1 cellular context compared by ENCODE assay signal in the genomic region with DNA sequence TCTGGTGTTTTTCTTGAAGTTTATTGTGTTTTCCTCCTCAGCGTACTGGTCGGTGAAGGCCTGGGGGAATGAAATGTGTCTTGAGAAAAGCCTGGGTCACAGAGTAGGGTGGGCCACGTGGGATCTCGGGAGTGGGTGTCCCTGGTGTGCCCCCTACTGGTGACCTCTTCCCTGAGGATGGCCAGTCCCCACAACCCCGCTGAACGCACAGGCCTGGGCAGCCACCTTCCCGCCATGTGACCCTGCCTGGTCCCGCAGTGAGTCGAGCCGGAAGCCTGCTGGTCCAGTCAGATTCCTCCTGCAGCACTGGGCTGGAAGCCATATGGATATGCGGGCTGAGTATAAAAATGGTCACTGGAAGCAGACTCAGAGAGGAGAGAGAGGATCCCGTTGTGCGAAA.
TF ChIP-seq lines count a peak whose summit lies in the region.

No MANE protein-coding gene starts in this region.

TF ChIP-seq in K562, 482 proteins besides CTCF, POLR2A, EP300 and RAD21 (continued from another document):
- TF ChIP-seq, protein P1, sequence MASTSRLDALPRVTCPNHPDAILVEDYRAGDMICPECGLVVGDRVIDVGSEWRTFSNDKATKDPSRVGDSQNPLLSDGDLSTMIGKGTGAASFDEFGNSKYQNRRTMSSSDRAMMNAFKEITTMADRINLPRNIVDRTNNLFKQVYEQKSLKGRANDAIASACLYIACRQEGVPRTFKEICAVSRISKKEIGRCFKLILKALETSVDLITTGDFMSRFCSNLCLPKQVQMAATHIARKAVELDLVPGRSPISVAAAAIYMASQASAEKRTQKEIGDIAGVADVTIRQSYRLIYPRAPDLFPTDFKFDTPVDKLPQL (IDR thresholded peaks at IDR 0.05; ENCODE audit: extremely low read depth, insufficient read length): no peak
- TF ChIP-seq GTF2A2 (tag; IDR thresholded peaks at IDR 0.05) (no peak), TAF7 (tag; IDR thresholded peaks at IDR 0.05) (no peak), NR2C2 (CRISPR knock-in tag; IDR thresholded peaks at IDR 0.05) (peak; percentile 83), NR2C2 (tag; IDR thresholded peaks at IDR 0.05) (peak; percentile 30; the same call in 1 of the 2 replicates), CHCHD3 (CRISPR knock-in tag; IDR thresholded peaks at IDR 0.05) (no peak), ZNF436 (CRISPR knock-in tag; IDR thresholded peaks at IDR 0.05) (no peak), CTCFL (IDR thresholded peaks at IDR 0.05; ENCODE audit: borderline replicate concordance, insufficient read depth, low read depth, low read length, poor library complexity, severe bottlenecking) (peak; percentile 34), E2F6 (IDR thresholded peaks at IDR 0.05; ENCODE audit: borderline replicate concordance in 1 of 2, extremely low read depth in 1 of 2, insufficient read depth in 1 of 2, insufficient read length in 1 of 2, low read depth in 1 of 2, low read length in 1 of 2, poor library complexity in 1 of 2, severe bottlenecking in 1 of 2) (peak in 1 of 2 experiments; percentile 21), NR3C1 (CRISPR knock-in tag; IDR thresholded peaks at IDR 0.05) (no peak), REST (CRISPR knock-in tag; IDR thresholded peaks at IDR 0.05; ENCODE audit: low read depth) (no peak), NCOA2 (IDR thresholded peaks at IDR 0.05; ENCODE audit: partially characterized antibody in 2 of 2) (no peak), ZNF511 (CRISPR knock-in tag; IDR thresholded peaks at IDR 0.05) (no peak), NR2C1 (IDR thresholded peaks at IDR 0.05) (peak; percentile 85), NR2C1 (tag; IDR thresholded peaks at IDR 0.05) (peak; percentile 83), ARID3A (IDR thresholded peaks at IDR 0.05; ENCODE audit: borderline replicate concordance, low read depth, low read length) (no peak), POLR2AphosphoS2 (IDR thresholded peaks at IDR 0.05; ENCODE audit: low read length) (no peak), SP2 (IDR thresholded peaks at IDR 0.05; ENCODE audit: extremely low read depth, low read depth, low read length, poor library complexity, severe bottlenecking) (no peak), NBN (IDR thresholded peaks at IDR 0.05; ENCODE audit: low read depth) (no peak), CCAR2 (IDR thresholded peaks at IDR 0.05; ENCODE audit: low read depth, low read length) (no peak), RBM39 (optimal IDR thresholded peaks at IDR 0.05; ENCODE audit: low read depth, low read length) (no peak), L3MBTL2 (IDR thresholded peaks at IDR 0.05) (0 out of 2 replicates have a peak, but pooled peaks have one; percentile 14)
- TF ChIP-seq, protein P2, sequence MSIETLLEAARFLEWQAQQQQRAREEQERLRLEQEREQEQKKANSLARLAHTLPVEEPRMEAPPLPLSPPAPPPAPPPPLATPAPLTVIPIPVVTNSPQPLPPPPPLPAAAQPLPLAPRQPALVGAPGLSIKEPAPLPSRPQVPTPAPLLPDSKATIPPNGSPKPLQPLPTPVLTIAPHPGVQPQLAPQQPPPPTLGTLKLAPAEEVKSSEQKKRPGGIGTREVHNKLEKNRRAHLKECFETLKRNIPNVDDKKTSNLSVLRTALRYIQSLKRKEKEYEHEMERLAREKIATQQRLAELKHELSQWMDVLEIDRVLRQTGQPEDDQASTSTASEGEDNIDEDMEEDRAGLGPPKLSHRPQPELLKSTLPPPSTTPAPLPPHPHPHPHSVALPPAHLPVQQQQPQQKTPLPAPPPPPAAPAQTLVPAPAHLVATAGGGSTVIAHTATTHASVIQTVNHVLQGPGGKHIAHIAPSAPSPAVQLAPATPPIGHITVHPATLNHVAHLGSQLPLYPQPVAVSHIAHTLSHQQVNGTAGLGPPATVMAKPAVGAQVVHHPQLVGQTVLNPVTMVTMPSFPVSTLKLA (conservative IDR thresholded peaks at IDR 0.05): no peak
- TF ChIP-seq, protein P3, sequence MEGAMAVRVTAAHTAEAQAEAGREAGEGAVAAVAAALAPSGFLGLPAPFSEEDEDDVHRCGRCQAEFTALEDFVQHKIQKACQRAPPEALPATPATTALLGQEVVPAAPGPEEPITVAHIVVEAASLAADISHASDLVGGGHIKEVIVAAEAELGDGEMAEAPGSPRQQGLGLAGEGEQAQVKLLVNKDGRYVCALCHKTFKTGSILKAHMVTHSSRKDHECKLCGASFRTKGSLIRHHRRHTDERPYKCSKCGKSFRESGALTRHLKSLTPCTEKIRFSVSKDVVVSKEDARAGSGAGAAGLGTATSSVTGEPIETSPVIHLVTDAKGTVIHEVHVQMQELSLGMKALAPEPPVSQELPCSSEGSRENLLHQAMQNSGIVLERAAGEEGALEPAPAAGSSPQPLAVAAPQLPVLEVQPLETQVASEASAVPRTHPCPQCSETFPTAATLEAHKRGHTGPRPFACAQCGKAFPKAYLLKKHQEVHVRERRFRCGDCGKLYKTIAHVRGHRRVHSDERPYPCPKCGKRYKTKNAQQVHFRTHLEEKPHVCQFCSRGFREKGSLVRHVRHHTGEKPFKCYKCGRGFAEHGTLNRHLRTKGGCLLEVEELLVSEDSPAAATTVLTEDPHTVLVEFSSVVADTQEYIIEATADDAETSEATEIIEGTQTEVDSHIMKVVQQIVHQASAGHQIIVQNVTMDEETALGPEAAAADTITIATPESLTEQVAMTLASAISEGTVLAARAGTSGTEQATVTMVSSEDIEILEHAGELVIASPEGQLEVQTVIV (CRISPR knock-in tag; IDR thresholded peaks at IDR 0.05; ENCODE audit: borderline replicate concordance): no peak
- TF ChIP-seq, protein P4, sequence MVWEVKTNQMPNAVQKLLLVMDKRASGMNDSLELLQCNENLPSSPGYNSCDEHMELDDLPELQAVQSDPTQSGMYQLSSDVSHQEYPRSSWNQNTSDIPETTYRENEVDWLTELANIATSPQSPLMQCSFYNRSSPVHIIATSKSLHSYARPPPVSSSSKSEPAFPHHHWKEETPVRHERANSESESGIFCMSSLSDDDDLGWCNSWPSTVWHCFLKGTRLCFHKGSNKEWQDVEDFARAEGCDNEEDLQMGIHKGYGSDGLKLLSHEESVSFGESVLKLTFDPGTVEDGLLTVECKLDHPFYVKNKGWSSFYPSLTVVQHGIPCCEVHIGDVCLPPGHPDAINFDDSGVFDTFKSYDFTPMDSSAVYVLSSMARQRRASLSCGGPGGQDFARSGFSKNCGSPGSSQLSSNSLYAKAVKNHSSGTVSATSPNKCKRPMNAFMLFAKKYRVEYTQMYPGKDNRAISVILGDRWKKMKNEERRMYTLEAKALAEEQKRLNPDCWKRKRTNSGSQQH (CRISPR knock-in tag; IDR thresholded peaks at IDR 0.05): no peak
- TF ChIP-seq, protein P5, sequence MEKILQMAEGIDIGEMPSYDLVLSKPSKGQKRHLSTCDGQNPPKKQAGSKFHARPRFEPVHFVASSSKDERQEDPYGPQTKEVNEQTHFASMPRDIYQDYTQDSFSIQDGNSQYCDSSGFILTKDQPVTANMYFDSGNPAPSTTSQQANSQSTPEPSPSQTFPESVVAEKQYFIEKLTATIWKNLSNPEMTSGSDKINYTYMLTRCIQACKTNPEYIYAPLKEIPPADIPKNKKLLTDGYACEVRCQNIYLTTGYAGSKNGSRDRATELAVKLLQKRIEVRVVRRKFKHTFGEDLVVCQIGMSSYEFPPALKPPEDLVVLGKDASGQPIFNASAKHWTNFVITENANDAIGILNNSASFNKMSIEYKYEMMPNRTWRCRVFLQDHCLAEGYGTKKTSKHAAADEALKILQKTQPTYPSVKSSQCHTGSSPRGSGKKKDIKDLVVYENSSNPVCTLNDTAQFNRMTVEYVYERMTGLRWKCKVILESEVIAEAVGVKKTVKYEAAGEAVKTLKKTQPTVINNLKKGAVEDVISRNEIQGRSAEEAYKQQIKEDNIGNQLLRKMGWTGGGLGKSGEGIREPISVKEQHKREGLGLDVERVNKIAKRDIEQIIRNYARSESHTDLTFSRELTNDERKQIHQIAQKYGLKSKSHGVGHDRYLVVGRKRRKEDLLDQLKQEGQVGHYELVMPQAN (IDR thresholded peaks at IDR 0.05; ENCODE audit: borderline replicate concordance): no peak
